20 cellular contexts compared by ENCODE assay signal in genomic region chr14:22266683-22267082, GRCh38.
A peak's percentile ranks its signal among the peaks of the same experiment; 100 is the strongest.
DNase-seq lines count a peak whose midpoint lies in the region; ATAC-seq and TF ChIP-seq lines count a peak whose summit lies in the region.
"Had no signal": no experiment of that assay in that cellular context is flagged by ENCODE, and none has a peak within 500 bp of the region (broad histone marks: within the 10 kb centered on the region; RNA-seq: fewer than 3 reads in every experiment).

No MANE protein-coding gene starts in this region.

- H3K27me3 ChIP-seq in PC-3 (ENCODE audit: low read length) (no peaks in the 10 kb centered on the region), right cardiac atrium (ENCODE audit: control insufficient read depth, insufficient read depth) (no peaks in the 10 kb centered on the region)

- H3K27me3 Mint-ChIP-seq in activated T-cell treated with anti-CD3 and anti-CD28 coated beads, Interleukin-2, amount 50 U/mL, for 24 hours: no peaks in the 10 kb centered on the region
- no peaks in the 10 kb centered on the region for H3K27me3 Mint-ChIP-seq in chondrocyte (ENCODE audit: low read depth)

- no peaks in the 10 kb centered on the region for H4K20me1 ChIP-seq in PC-3 (ENCODE audit: low read length)

- no peak overlapping the region for H3K9ac ChIP-seq in PC-3 (ENCODE audit: low read length)

- peak overlapping the region; percentile 76 for H3K27ac ChIP-seq in PC-3 (ENCODE audit: low read length)
- no peak overlapping the region for H3K27ac ChIP-seq in right cardiac atrium (ENCODE audit: low read length)
- H3K27ac ChIP-seq: A549, C4-2B had no signal

- H3K36me3 Mint-ChIP-seq in activated T-cell treated with anti-CD3 and anti-CD28 coated beads, Interleukin-2, amount 50 U/mL, for 24 hours (ENCODE audit: low read depth): no peaks in the 10 kb centered on the region
- no peaks in the 10 kb centered on the region for H3K36me3 Mint-ChIP-seq in chondrocyte (ENCODE audit: low read depth)

- DNase-seq in activated T-cell treated with anti-CD3 and anti-CD28 coated beads, Interleukin-2, amount 50 U/mL, for 24 hours: no peak
- DNase-seq in activated T-cell treated with anti-CD3 and anti-CD28 coated beads for 4 hours: no peak
- peak; percentile 58 for DNase-seq in PC-3
- DNase-seq in chondrocyte (ENCODE audit: low spot score): no peak
- DNase-seq in renal cortical epithelial cell (ENCODE audit: low read depth): peak; percentile 70
- no peak for DNase-seq in pons (ENCODE audit: low spot score)
- DNase-seq in NCI-H2081 (lab: John Stamatoyannopoulos, UW): no peak
- DNase-seq in right cardiac atrium: no peak
- DNase-seq: COR-L47, DMS153, EL, HFFc6, Karpas-422, NCI-H1105, NCI-H1694, NCI-H2107, NCI-H2227 treated with DMSO at 0.1 percent for 48 hours, NCI-H524 had no signal

- peak overlapping the region; percentile 74 for H3K4me2 ChIP-seq in PC-3 (ENCODE audit: low read length)
- H3K4me2 ChIP-seq: A549 had no signal

- no TSS peak for BruUV-seq in PC-3 (replicated peaks; lab: Mats Ljungman, UMichigan)

- ATAC-seq in PC-3 (no peak; the same call in 1 of the 2 replicates), right cardiac atrium (no peak)

- H2AFZ ChIP-seq in PC-3 (ENCODE audit: low read length): no peak overlapping the region

- POLR2A ChIA-PET in PC-3 (lab: Charles Lee; ENCODE audit: unreplicated experiment): interaction anchor here (0.6 kb wide), 1 partner anchor 22 kb away, joined by 3 read pairs; no protein-coding TSS in a partner anchor

- CTCF ChIA-PET in PC-3 (lab: Charles Lee): no interaction called here

- H3K4me3 Mint-ChIP-seq in activated T-cell treated with anti-CD3 and anti-CD28 coated beads, Interleukin-2, amount 50 U/mL, for 24 hours: no peak overlapping the region
- H3K4me3 Mint-ChIP-seq in chondrocyte (ENCODE audit: unreplicated experiment): no peak overlapping the region
- H3K4me3 Mint-ChIP-seq: HFFc6 had no signal

- no peaks in the 10 kb centered on the region for H3F3A ChIP-seq in PC-3 (ENCODE audit: low read length, unreplicated experiment)

- intact Hi-C loops in PC-3 (cut with micrococcal nuclease) (loop anchor here (2.0 kb wide), 1 partner anchor 40 kb away; no protein-coding TSS in a partner anchor), right cardiac atrium (cut with DNase I) (no loop called here)

- peak overlapping the region; percentile 29 for H3K27ac Mint-ChIP-seq in activated T-cell treated with anti-CD3 and anti-CD28 coated beads, Interleukin-2, amount 50 U/mL, for 24 hours
- H3K27ac Mint-ChIP-seq in chondrocyte (ENCODE audit: unreplicated experiment): peak overlapping the region; percentile 91
- H3K27ac Mint-ChIP-seq: HFFc6 had no signal

- no peaks in the 10 kb centered on the region for H3K9me2 ChIP-seq in PC-3 (replicated peaks; ENCODE audit: low read length)

- 78% methylated on average over 3 of the region's 3 CpGs for WGBS in right cardiac atrium

- H3K4me1 Mint-ChIP-seq in activated T-cell treated with anti-CD3 and anti-CD28 coated beads, Interleukin-2, amount 50 U/mL, for 24 hours (ENCODE audit: low read depth): peaks cover 2% of the 10 kb centered on the region
- H3K4me1 Mint-ChIP-seq in chondrocyte (ENCODE audit: low read depth): peaks cover 88% of the 10 kb centered on the region

- no peaks in the 10 kb centered on the region for H3K79me2 ChIP-seq in PC-3 (ENCODE audit: low read length)

- peaks cover 74% of the 10 kb centered on the region for H3K4me1 ChIP-seq in PC-3 (ENCODE audit: insufficient read depth, low read length)
- H3K4me1 ChIP-seq in right cardiac atrium (ENCODE audit: control insufficient read depth, insufficient read depth, low read length): peaks cover 1% of the 10 kb centered on the region
- H3K4me1 ChIP-seq: A549 had no signal

- H3K9me3 Mint-ChIP-seq in activated T-cell treated with anti-CD3 and anti-CD28 coated beads, Interleukin-2, amount 50 U/mL, for 24 hours: no peaks in the 10 kb centered on the region
- no peaks in the 10 kb centered on the region for H3K9me3 Mint-ChIP-seq in chondrocyte (ENCODE audit: low read depth)
- H3K9me3 Mint-ChIP-seq: HFFc6 had no signal

- TF ChIP-seq CTCF in PC-3 (conservative IDR thresholded peaks at IDR 0.05; ENCODE audit: low read depth, low read length) (no peak), chondrocyte (IDR thresholded peaks at IDR 0.05) (no peak)

- H3K4me3 ChIP-seq in PC-3 (ENCODE audit: low read length) (no peak overlapping the region), right cardiac atrium (ENCODE audit: low read length) (no peak overlapping the region)
- H3K4me3 ChIP-seq: A549 had no signal

- H3K9me3 ChIP-seq in PC-3 (ENCODE audit: low read length): no peaks in the 10 kb centered on the region
- H3K9me3 ChIP-seq in right cardiac atrium (ENCODE audit: control insufficient read depth, low read length): no peaks in the 10 kb centered on the region
- H3K9me3 ChIP-seq: A549 had no signal

- H3K36me3 ChIP-seq in PC-3 (ENCODE audit: low read depth, low read length): no peaks in the 10 kb centered on the region

Comparison
In these comparisons a context has a peak if more than half of its experiments do, and no peak if none do; other contexts are left out.
1. DNase-seq: peak in PC-3 (single experiment) and renal cortical epithelial cell (single experiment); none in activated T-cell treated with anti-CD3 and anti-CD28 coated beads, Interleukin-2, amount 50 U/mL, for 24 hours (single experiment), activated T-cell treated with anti-CD3 and anti-CD28 coated beads for 4 hours (single experiment), chondrocyte (single experiment), pons (single experiment), NCI-H2081 (0 of 2) and right cardiac atrium (0 of 3).